9 cellular contexts compared by ENCODE assay signal in genomic region chr18:37254256-37254880, GRCh38.
DNase-seq lines count a peak whose midpoint lies in the region; TF ChIP-seq lines count a peak whose summit lies in the region.
"Had no signal": no experiment of that assay in that cellular context is flagged by ENCODE, and none has a peak within 500 bp of the region (broad histone marks: within the 10 kb centered on the region; RNA-seq: fewer than 3 reads in every experiment).

No MANE protein-coding gene starts in this region.

- H3K36me3 ChIP-seq in Caco-2 (ENCODE audit: control insufficient read depth, insufficient read depth, low read length) (no peaks in the 10 kb centered on the region), parathyroid adenoma (ENCODE audit: control insufficient read depth, insufficient read depth, low read length) (no peaks in the 10 kb centered on the region)

- no peak overlapping the region for H3K27ac Mint-ChIP-seq in Caco-2 (ENCODE audit: unreplicated experiment)

- intact Hi-C loops in Caco-2 (cut with micrococcal nuclease; ENCODE audit: unreplicated experiment) = no loop called here

- no peaks in the 10 kb centered on the region for H3K9me3 Mint-ChIP-seq in Caco-2 (ENCODE audit: unreplicated experiment)

- no TSS peak for BruUV-seq in Caco-2 (replicated peaks; lab: Mats Ljungman, UMichigan)

- peak overlapping the region; percentile 43 for H3K9ac ChIP-seq in parathyroid adenoma

- CTCF ChIA-PET in Caco-2 (lab: Charles Lee) = no interaction called here

- DNase-seq in Caco-2 = no peak
- DNase-seq in NCI-H2171 (lab: John Stamatoyannopoulos, UW) = peak; percentile 13
- DNase-seq in epithelial cell of proximal tubule (ENCODE audit: low read depth) = no peak
- no peak for DNase-seq in stimulated activated CD4-positive, alpha-beta T cell treated with anti-CD3 and anti-CD28 coated beads, Interleukin-15, amount 100 ng/mL, for 24 hours
- DNase-seq in 8988T = no peak
- DNase-seq in HT-29 (ENCODE audit: low spot score) = no peak
- DNase-seq in stimulated activated naive CD4-positive, alpha-beta T cell (lab: John Stamatoyannopoulos, UW) = no peak
- DNase-seq: aorta had no signal

- H3K79me2 ChIP-seq in parathyroid adenoma = no peaks in the 10 kb centered on the region

- peaks cover 3% of the 10 kb centered on the region for H3K27me3 Mint-ChIP-seq in Caco-2 (ENCODE audit: insufficient read depth, unreplicated experiment)

- peak overlapping the region; percentile 97 for H2AFZ ChIP-seq in parathyroid adenoma

- TF ChIP-seq CTCF in Caco-2 (IDR thresholded peaks at IDR 0.05; ENCODE audit: insufficient read depth in 1 of 2, low read depth in 1 of 2, low read length in 1 of 2, severe bottlenecking in 1 of 2, unreplicated experiment in 1 of 2) (no peak), epithelial cell of proximal tubule (conservative IDR thresholded peaks at IDR 0.05; ENCODE audit: low read depth, low read length) (no peak), parathyroid adenoma (IDR thresholded peaks at IDR 0.05) (no peak)

- peak overlapping the region; percentile 64 for H3K4me3 Mint-ChIP-seq in Caco-2 (ENCODE audit: unreplicated experiment)

- POLR2A ChIA-PET in Caco-2 (lab: Charles Lee) = no interaction called here

- H3K4me3 ChIP-seq in Caco-2 (ENCODE audit: low read depth, low read length) (peak overlapping the region; percentile 41), epithelial cell of proximal tubule (ENCODE audit: low read depth, low read length) (peak overlapping the region; percentile 47), parathyroid adenoma (ENCODE audit: low read depth, low read length) (peak overlapping the region; percentile 34)

- H3K4me1 Mint-ChIP-seq in Caco-2 (ENCODE audit: low read depth, unreplicated experiment) = no peaks in the 10 kb centered on the region

- peak overlapping the region; percentile 56 for H3K27ac ChIP-seq in parathyroid adenoma

- H3K4me1 ChIP-seq in Caco-2 (no peaks in the 10 kb centered on the region), parathyroid adenoma (peaks cover 6% of the 10 kb centered on the region)

- H3K9me3 ChIP-seq in Caco-2 (no peaks in the 10 kb centered on the region), parathyroid adenoma (ENCODE audit: control insufficient read depth, low read length) (no peaks in the 10 kb centered on the region)

- H3K4me2 ChIP-seq in parathyroid adenoma (ENCODE audit: low read length) = peak overlapping the region; percentile 69

- H3K27me3 ChIP-seq in Caco-2 (replicated peaks; ENCODE audit: control insufficient read depth, insufficient read depth, low read length) = no peaks in the 10 kb centered on the region
- H3K27me3 ChIP-seq in parathyroid adenoma (ENCODE audit: control insufficient read depth, insufficient read depth, low read length) = no peaks in the 10 kb centered on the region

- peaks cover 1% of the 10 kb centered on the region for H3K36me3 Mint-ChIP-seq in Caco-2 (ENCODE audit: insufficient read depth, unreplicated experiment)
